8 cellular contexts compared by ENCODE assay signal in genomic region chr7:7567898-7568531, GRCh38. TPM values are rescaled to one million over a fixed set of nuclear protein-coding genes. Genes with fewer than 3 reads are reported as not detected.
DNase-seq lines count a peak whose midpoint lies in the region; ATAC-seq and TF ChIP-seq lines count a peak whose summit lies in the region.

No MANE protein-coding gene starts in this region.

- no peak for TF ChIP-seq RAD21 in IMR-90 (IDR thresholded peaks at IDR 0.05; ENCODE audit: low read length)

- intact Hi-C loops in IMR-90 (cut with micrococcal nuclease): no loop called here
- intact Hi-C loops in breast epithelium (cut with DNase I; ENCODE audit: low total_unique reads): no loop called here
- intact Hi-C loops in naive thymus-derived CD4-positive, alpha-beta T cell (cut with micrococcal nuclease): loop anchor here (1.0 to 10.0 kb wide), 9 partner anchors 72 to 1296 kb away; partner anchors contain the start of genes CYTH3 (in 1 of the 2), GLCCI1 (in 1 of the 2), UMAD1 (in 1 of the 2) and ZDHHC4 (in 1 of the 2)
- intact Hi-C loops in posterior vena cava (cut with DNase I): loop anchor here in 1 of 2 donors (2.0 kb wide), 1 partner anchor 41 kb away; no protein-coding TSS in a partner anchor

- TF ChIP-seq POLR2A in IMR-90 (IDR thresholded peaks at IDR 0.05; ENCODE audit: low read depth, low read length) (no peak), breast epithelium (IDR thresholded peaks at IDR 0.05) (no peak)

- peaks cover 4 to 17% (median 6%) of the 10 kb centered on the region in 5 donors for H3K36me3 Mint-ChIP-seq in naive thymus-derived CD4-positive, alpha-beta T cell

- no peaks in the 10 kb centered on the region for H4K20me1 ChIP-seq in IMR-90 (ENCODE audit: insufficient read depth, low read length)

- no peak overlapping the region for H4K8ac ChIP-seq in IMR-90 (ENCODE audit: low read depth in 2 of 2, low read length in 2 of 2)

- no peaks in the 10 kb centered on the region; the same call in 1 of the 2 replicates for H3K4me1 ChIP-seq in BE2C
- H3K4me1 ChIP-seq in IMR-90 (ENCODE audit: control insufficient read depth, insufficient read depth, low read length): peaks cover 4% of the 10 kb centered on the region
- peaks cover 0 to 20% of the 10 kb centered on the region in 2 donors for H3K4me1 ChIP-seq in breast epithelium
- peaks cover 27 to 29% of the 10 kb centered on the region in 2 donors for H3K4me1 ChIP-seq in naive thymus-derived CD4-positive, alpha-beta T cell (ENCODE audit: control insufficient read depth in 2 of 2, insufficient read depth in 2 of 2, low read length in 2 of 2)

- POLR2A ChIA-PET in IMR-90 (lab: Charles Lee; ENCODE audit: unreplicated experiment): no interaction called here
- POLR2A ChIA-PET in naive thymus-derived CD4-positive, alpha-beta T cell (lab: Charles Lee): interaction anchor here (0.6 to 2.1 kb wide), 7 partner anchors 8 to 402 kb away, joined by 3 to 8 read pairs (median 5); partner anchors contain the start of genes C1GALT1 and UMAD1

- no peak overlapping the region for H2BK20ac ChIP-seq in IMR-90 (ENCODE audit: low read depth, low read length)

- no peak overlapping the region for H2AK5ac ChIP-seq in IMR-90 (ENCODE audit: low read depth, low read length)

- no peak overlapping the region for H2BK120ac ChIP-seq in IMR-90 (ENCODE audit: low read depth, low read length)

- ATAC-seq in IMR-90 (ENCODE audit: low read depth) (no peak), HG02840 (IDR thresholded peaks at IDR 0.05; ENCODE audit: low FRiP score, unreplicated experiment) (no peak), GM19023 (IDR thresholded peaks at IDR 0.05; ENCODE audit: unreplicated experiment) (no peak)
- no peak for ATAC-seq in naive thymus-derived CD4-positive, alpha-beta T cell

- H3K27me3 ChIP-seq in BE2C: no peaks in the 10 kb centered on the region
- no peaks in the 10 kb centered on the region for H3K27me3 ChIP-seq in IMR-90 (ENCODE audit: control insufficient read depth, insufficient read depth, low read length)
- H3K27me3 ChIP-seq in breast epithelium: no peaks in the 10 kb centered on the region
- H3K27me3 ChIP-seq in naive thymus-derived CD4-positive, alpha-beta T cell (ENCODE audit: control insufficient read depth in 2 of 2, insufficient read depth in 2 of 2, low read length in 2 of 2): no peaks in the 10 kb centered on the region

- DNase-seq in BE2C (no peak), IMR-90 (no peak), breast epithelium (ENCODE audit: low spot score in 2 of 2) (no peak), SKM-1 (lab: John Stamatoyannopoulos, UW; ENCODE audit: unreplicated experiment) (no peak), posterior vena cava (ENCODE audit: low spot score) (no peak)
- no peak for DNase-seq in naive thymus-derived CD4-positive, alpha-beta T cell

- H3K9me1 ChIP-seq in IMR-90 (ENCODE audit: insufficient read depth, low read length): peaks cover 11% of the 10 kb centered on the region; the same call in 1 of the 2 replicates

- no peaks in the 10 kb centered on the region for H3K9me3 Mint-ChIP-seq in naive thymus-derived CD4-positive, alpha-beta T cell

- no peak overlapping the region for H2BK15ac ChIP-seq in IMR-90 (ENCODE audit: low read depth, low read length)

- no peak overlapping the region for H4K91ac ChIP-seq in IMR-90 (ENCODE audit: insufficient read depth, low read depth, low read length)

- peaks cover 22 to 41% of the 10 kb centered on the region in 2 experiments for H3K79me1 ChIP-seq in IMR-90 (ENCODE audit: low read depth in 1 of 2, low read length in 2 of 2)

- H3K23ac ChIP-seq in IMR-90 (ENCODE audit: low read depth, low read length): 0 out of 2 replicates have a peak overlapping the region, but pooled peaks have one; percentile 25

- peaks cover 21 to 47% (median 37%) of the 10 kb centered on the region in 7 donors for H3K4me1 Mint-ChIP-seq in naive thymus-derived CD4-positive, alpha-beta T cell

- no peak overlapping the region for H3K56ac ChIP-seq in IMR-90 (ENCODE audit: extremely low read depth, insufficient read depth, low read length)

- H3K4me2 ChIP-seq in IMR-90 (ENCODE audit: low read depth, low read length): peak overlapping the region; percentile 99

- H3K9ac ChIP-seq in IMR-90 (ENCODE audit: low read depth, low read length): peak overlapping the region; percentile 93; the same call in 1 of the 2 replicates

- no TSS peak for BruUV-seq in IMR-90 (replicated peaks; lab: Mats Ljungman, UMichigan)

- H3K18ac ChIP-seq in IMR-90 (ENCODE audit: low read depth, low read length): no peak overlapping the region

- H2AK9ac ChIP-seq in IMR-90 (replicated peaks; ENCODE audit: low read depth, low read length, poor library complexity): no peak overlapping the region

- no peak overlapping the region for H4K5ac ChIP-seq in IMR-90 (ENCODE audit: low read depth, low read length)

- H3K27me3 Mint-ChIP-seq in naive thymus-derived CD4-positive, alpha-beta T cell: no peaks in the 10 kb centered on the region

- TF ChIP-seq CTCF in BE2C (IDR thresholded peaks at IDR 0.05; ENCODE audit: low read depth, low read length): no peak
- no peak for TF ChIP-seq CTCF in IMR-90 (conservative IDR thresholded peaks at IDR 0.05; ENCODE audit: low read depth, low read length)
- no peak for TF ChIP-seq CTCF in breast epithelium (IDR thresholded peaks at IDR 0.05)

- H3K4me3 ChIP-seq in BE2C (ENCODE audit: low read depth, low read length) (peak overlapping the region; percentile 79), IMR-90 (ENCODE audit: insufficient read depth, low read depth, low read length) (peak overlapping the region; percentile 95; the same call in 1 of the 2 replicates), breast epithelium (peak overlapping the region; percentile 69 to 87 (median 81))
- H3K4me3 ChIP-seq in naive thymus-derived CD4-positive, alpha-beta T cell (ENCODE audit: low read length): peak overlapping the region; percentile 77

- CTCF ChIA-PET in IMR-90 (lab: Yijun Ruan, JAX): no interaction called here
- CTCF ChIA-PET in naive thymus-derived CD4-positive, alpha-beta T cell (lab: Charles Lee): interaction anchor here (1.3 kb wide), 1 partner anchor 465 kb away, joined by 4 read pairs; no protein-coding TSS in a partner anchor

- H2BK5ac ChIP-seq in IMR-90 (ENCODE audit: low read depth, low read length, poor library complexity, severe bottlenecking): no peak overlapping the region

- no peak overlapping the region for H3K14ac ChIP-seq in IMR-90 (replicated peaks; ENCODE audit: low read depth, low read length)

- dilution Hi-C loops in IMR-90 (cut with HindIII; ENCODE audit: low sequenced_read_pairs, unreplicated experiment): no loop called here

- in situ Hi-C loops in IMR-90 (cut with MboI; ENCODE audit: low sequenced_read_pairs): no loop called here

- H3K4ac ChIP-seq in IMR-90 (ENCODE audit: low read depth, low read length): no peak overlapping the region

- H3K27ac Mint-ChIP-seq in naive thymus-derived CD4-positive, alpha-beta T cell: peak overlapping the region; percentile 80 to 91 (median 85)

- peaks cover 13% of the 10 kb centered on the region for H3K36me3 ChIP-seq in BE2C
- H3K36me3 ChIP-seq in IMR-90 (ENCODE audit: control insufficient read depth, insufficient read depth, low read length): peaks cover 5% of the 10 kb centered on the region; the same call in 1 of the 2 replicates
- no peaks in the 10 kb centered on the region for H3K36me3 ChIP-seq in breast epithelium
- H3K36me3 ChIP-seq in naive thymus-derived CD4-positive, alpha-beta T cell (ENCODE audit: control insufficient read depth in 2 of 3, insufficient read depth in 3 of 3, low read length in 3 of 3): no peaks in the 10 kb centered on the region

- H3K4me3 Mint-ChIP-seq in naive thymus-derived CD4-positive, alpha-beta T cell: peak overlapping the region in 9 of 10 donors; percentile 75 to 92 (median 86)

- H3K9me3 ChIP-seq in BE2C (no peaks in the 10 kb centered on the region), IMR-90 (ENCODE audit: control insufficient read depth, insufficient read depth, low read length) (no peaks in the 10 kb centered on the region), breast epithelium (no peaks in the 10 kb centered on the region)
- no peaks in the 10 kb centered on the region for H3K9me3 ChIP-seq in naive thymus-derived CD4-positive, alpha-beta T cell (ENCODE audit: control insufficient read depth in 2 of 3, low read length in 3 of 3)

- H3K27ac ChIP-seq in IMR-90 (ENCODE audit: insufficient read depth, low read length) (no peak overlapping the region), breast epithelium (peak overlapping the region in 1 of 2 donors; percentile 94)
- peak overlapping the region; percentile 98 for H3K27ac ChIP-seq in naive thymus-derived CD4-positive, alpha-beta T cell (ENCODE audit: low read depth, low read length)

- no CpG with 5 or more reads among the region's 2 CpGs for WGBS in IMR-90 (ENCODE audit: extremely low coverage in 2 of 2, insufficient read length in 1 of 2), 2 experiments

- H2AFZ ChIP-seq in IMR-90 (replicated peaks; ENCODE audit: low read length, poor library complexity): no peak overlapping the region

TF ChIP-seq in IMR-90, 13 proteins besides CTCF, POLR2A, EP300 and RAD21 (continues in another document):
- no peak for TF ChIP-seq RFX5 (IDR thresholded peaks at IDR 0.05; ENCODE audit: low read depth, low read length)
- TF ChIP-seq FOS (IDR thresholded peaks at IDR 0.05; ENCODE audit: low read depth, low read length): no peak
- no peak for TF ChIP-seq RCOR1 (IDR thresholded peaks at IDR 0.05; ENCODE audit: insufficient replicate concordance, low read length)
- TF ChIP-seq MAZ (IDR thresholded peaks at IDR 0.05; ENCODE audit: borderline replicate concordance, low read depth, low read length): no peak

RNA-seq across cellular contexts. Expression of gene MIOS, which starts 1.3 kb away (rescaled TPM):
- 29.3 TPM for polyA plus RNA-seq in BE2C (2012; ENCODE audit: insufficient read depth, insufficient read length, low read depth)
- 32.4 and 40.3 TPM in 2 replicates for total RNA-seq in IMR-90 (2012; rRNA removed)
- polyA plus RNA-seq in IMR-90 (2012; rRNA removed): 8.9 and 10.6 TPM in 2 replicates
- 2.9 and 5.2 TPM in 2 replicates for polyA plus RNA-seq in IMR-90 (2012; cell fraction: cytosol; rRNA removed)
- polyA plus RNA-seq in IMR-90 (2012; cell fraction: nucleus; rRNA removed; ENCODE audit: low replicate concordance): 3.5 and 13.1 TPM in 2 replicates
- 10 to 100 TPM; 35.0 to 59.9 (median 56.7) TPM for total RNA-seq in breast epithelium
- total RNA-seq in naive thymus-derived CD4-positive, alpha-beta T cell: 10 to 100 TPM; 24.3 to 31.7 (median 28.7) TPM
- 10 to 100 TPM; 15.6 to 21.6 TPM for polyA plus RNA-seq in naive thymus-derived CD4-positive, alpha-beta T cell
- total RNA-seq in posterior vena cava: 10 to 100 TPM; 21.0 to 21.2 TPM

RNA-seq across cellular contexts. Expression of gene COL28A1, which starts 32.3 kb away (rescaled TPM):
- 0.49 TPM for polyA plus RNA-seq in BE2C (2012; ENCODE audit: insufficient read depth, insufficient read length, low read depth)
- total RNA-seq in IMR-90 (2012; rRNA removed) (under 0.01 TPM in 2 replicates), breast epithelium (1 to 10 TPM; 1.1 to 5.7 (median 4.9) TPM), posterior vena cava (1 to 10 TPM in 1 of 2 donors, under 1 TPM in 1; 0.46 to 1.0 TPM)
- polyA plus RNA-seq in IMR-90 (2012; rRNA removed): 0.05 and 0.16 TPM in 2 replicates
- not detected in 2 replicates for polyA plus RNA-seq in IMR-90 (2012; cell fraction: cytosol; rRNA removed)
- polyA plus RNA-seq in IMR-90 (2012; cell fraction: nucleus; rRNA removed; ENCODE audit: low replicate concordance): 0.17 and 0.24 TPM in 2 replicates
- under 1 TPM in 4 of 5 experiments, not detected in 1; 0.24 to 0.49 (median 0.41) TPM for total RNA-seq in naive thymus-derived CD4-positive, alpha-beta T cell
- polyA plus RNA-seq in naive thymus-derived CD4-positive, alpha-beta T cell: under 1 TPM in 1 of 2 donors, not detected in 1; 0.12 TPM

Comparison
In these comparisons a context has a peak if more than half of its experiments do, and no peak if none do; other contexts are left out.
1. intact Hi-C loops: an anchor here in naive thymus-derived CD4-positive, alpha-beta T cell (1.0 to 10.0 kb wide); none called in IMR-90 and breast epithelium.